Comparison of ENCODE assay signal across 17 cellular contexts in genomic region chr6:101399627-101399955, GRCh38. TPM values are rescaled to one million over a fixed set of nuclear protein-coding genes. Genes with fewer than 3 reads are reported as not detected.
A peak's percentile ranks its signal among the peaks of the same experiment; 100 is the strongest.
DNase-seq lines count a peak whose midpoint lies in the region; ATAC-seq and TF ChIP-seq lines count a peak whose summit lies in the region.
"Had no signal": no experiment of that assay in that cellular context is flagged by ENCODE, and none has a peak within 500 bp of the region (broad histone marks: within the 10 kb centered on the region; RNA-seq: fewer than 3 reads in every experiment).

No MANE protein-coding gene starts in this region.

- peak overlapping the region; percentile 30 to 34 for H3K4me3 ChIP-seq in right atrium auricular region
- no peak overlapping the region for H3K4me3 ChIP-seq in heart left ventricle
- peak overlapping the region in 58 of 59 donors; percentile 17 to 76 (median 56) for H3K4me3 ChIP-seq in dorsolateral prefrontal cortex
- H3K4me3 ChIP-seq: PC-9, psoas muscle, tibial nerve had no signal

- peaks cover 62% of the 10 kb centered on the region for H3K27me3 Mint-ChIP-seq in stimulated activated memory B cell treated with anti-CD40 and anti-IgM and Interleukin-4, amounts not matched to agents 10 μg/mL and 1 μg/mL and 100 μg/mL, for 72 hours

- no peaks in the 10 kb centered on the region for H3K36me3 Mint-ChIP-seq in stimulated activated memory B cell treated with anti-CD40 and anti-IgM and Interleukin-4, amounts not matched to agents 10 μg/mL and 1 μg/mL and 100 μg/mL, for 72 hours
- H3K36me3 Mint-ChIP-seq: stimulated activated effector memory CD8-positive, alpha-beta T cell treated with anti-CD3 and anti-CD28 coated beads, Interleukin-12 subunit alpha, Interleukin-12 subunit beta, amount 100 ng/mL, for 72 hours had no signal

- H3K9me3 Mint-ChIP-seq in stimulated activated memory B cell treated with anti-CD40 and anti-IgM and Interleukin-4, amounts not matched to agents 10 μg/mL and 1 μg/mL and 100 μg/mL, for 72 hours, result peaks cover 7% of the 10 kb centered on the region

- CTCF ChIA-PET in GM10248 (lab: Yijun Ruan, JAX), result no interaction called here

- intact Hi-C loops in heart left ventricle (cut with DNase I), result loop anchor here in 1 of 10 donors (10.0 kb wide), 1 partner anchor 345 kb away; no protein-coding TSS in a partner anchor
- intact Hi-C loops in dorsolateral prefrontal cortex (cut with DNase I), result no loop called here

- TF ChIP-seq CTCF in right atrium auricular region (IDR thresholded peaks at IDR 0.05) (no peak), heart left ventricle (IDR thresholded peaks at IDR 0.05) (no peak), dorsolateral prefrontal cortex (IDR thresholded peaks at IDR 0.05 in 54 of 56, conservative IDR thresholded peaks at IDR 0.05 in 2 of 56; ENCODE audit: low read depth in 1 of 56, partially characterized antibody in 56 of 56) (no peak), GM10248 (IDR thresholded peaks at IDR 0.05; ENCODE audit: control extremely low read depth, extremely low read depth, low read depth, missing control alignments) (no peak)

- peaks cover 0 to 4% of the 10 kb centered on the region in 2 donors for H3K27me3 ChIP-seq in right atrium auricular region
- peaks cover 0 to 75% (median 32%) of the 10 kb centered on the region in 9 donors for H3K27me3 ChIP-seq in heart left ventricle
- H3K27me3 ChIP-seq in dorsolateral prefrontal cortex, result peaks cover 0 to 80% (median 35%) of the 10 kb centered on the region in 45 donors

- H3K9me3 ChIP-seq in right atrium auricular region (no peaks in the 10 kb centered on the region), heart left ventricle (no peaks in the 10 kb centered on the region)
- H3K9me3 ChIP-seq: psoas muscle, tibial nerve had no signal

- DNase-seq in right atrium auricular region (ENCODE audit: low spot score), result no peak
- DNase-seq in heart left ventricle, result no peak
- peak in 2 of 10 donors; percentile 40 to 44 for DNase-seq in dorsolateral prefrontal cortex
- DNase-seq in left kidney (ENCODE audit: low read depth, low spot score), result peak; percentile 25
- DNase-seq in GM10248 (ENCODE audit: extremely low spot score), result no peak
- no peak for DNase-seq in activated T-cell treated with anti-CD3 and anti-CD28 coated beads for 4 hours
- DNase-seq: NCI-H1436 treated with DMSO at 0.1 percent for 48 hours, PC-9, psoas muscle, T-helper 2 cell had no signal

- H3K4me1 Mint-ChIP-seq in stimulated activated memory B cell treated with anti-CD40 and anti-IgM and Interleukin-4, amounts not matched to agents 10 μg/mL and 1 μg/mL and 100 μg/mL, for 72 hours, result no peaks in the 10 kb centered on the region
- H3K4me1 Mint-ChIP-seq: activated T-helper 17 cell treated with anti-CD3 and anti-CD28 coated beads, Interleukin-2, amount 50 U/mL, for 72 hours; central memory CD8-positive, alpha-beta T cell; stimulated activated effector memory CD8-positive, alpha-beta T cell treated with anti-CD3 and anti-CD28 coated beads, Interleukin-12 subunit alpha, Interleukin-12 subunit beta, amount 100 ng/mL, for 72 hours had no signal

- H3K27ac Mint-ChIP-seq in stimulated activated memory B cell treated with anti-CD40 and anti-IgM and Interleukin-4, amounts not matched to agents 10 μg/mL and 1 μg/mL and 100 μg/mL, for 72 hours, result no peak overlapping the region
- H3K27ac Mint-ChIP-seq: activated T-helper 17 cell treated with anti-CD3 and anti-CD28 coated beads, Interleukin-2, amount 50 U/mL, for 72 hours; stimulated activated effector memory CD8-positive, alpha-beta T cell treated with anti-CD3 and anti-CD28 coated beads, Interleukin-12 subunit alpha, Interleukin-12 subunit beta, amount 100 ng/mL, for 72 hours had no signal

- H3K4me1 ChIP-seq in right atrium auricular region (peaks cover 0 to 7% of the 10 kb centered on the region in 2 donors), heart left ventricle (peaks cover 0 to 5% (median 0%) of the 10 kb centered on the region in 12 donors)
- H3K4me1 ChIP-seq: psoas muscle had no signal

- H3K27ac ChIP-seq in right atrium auricular region (no peak overlapping the region), heart left ventricle (no peak overlapping the region), dorsolateral prefrontal cortex (peak overlapping the region in 56 of 59 donors; percentile 32 to 90 (median 77)), temporal lobe (ENCODE audit: low read depth, low read length) (peak overlapping the region; percentile 76)
- H3K27ac ChIP-seq: C4-2B, PC-9, psoas muscle, tibial nerve had no signal

- no peak for ATAC-seq in heart left ventricle
- ATAC-seq in stimulated activated memory B cell treated with anti-CD40 and anti-IgM and Interleukin-4, amounts not matched to agents 10 μg/mL and 1 μg/mL and 100 μg/mL, for 72 hours, result no peak
- ATAC-seq: activated T-helper 17 cell treated with anti-CD3 and anti-CD28 coated beads, Interleukin-2, amount 50 U/mL, for 72 hours; psoas muscle; stimulated activated effector memory CD8-positive, alpha-beta T cell treated with anti-CD3 and anti-CD28 coated beads, Interleukin-12 subunit alpha, Interleukin-12 subunit beta, amount 100 ng/mL, for 72 hours had no signal

- WGBS in heart left ventricle, 4 donors, result 2 to 25% (median 17%) methylated on average over 24 of the region's 24 CpGs

- no peak for TF ChIP-seq POLR2A in heart left ventricle (IDR thresholded peaks at IDR 0.05)

- H3K4me3 Mint-ChIP-seq in stimulated activated memory B cell treated with anti-CD40 and anti-IgM and Interleukin-4, amounts not matched to agents 10 μg/mL and 1 μg/mL and 100 μg/mL, for 72 hours, result no peak overlapping the region
- H3K4me3 Mint-ChIP-seq: activated T-helper 17 cell treated with anti-CD3 and anti-CD28 coated beads, Interleukin-2, amount 50 U/mL, for 72 hours; central memory CD8-positive, alpha-beta T cell; stimulated activated effector memory CD8-positive, alpha-beta T cell treated with anti-CD3 and anti-CD28 coated beads, Interleukin-12 subunit alpha, Interleukin-12 subunit beta, amount 100 ng/mL, for 72 hours had no signal

- POLR2A ChIA-PET in GM10248 (lab: Yijun Ruan, JAX), result no interaction called here

- H3K36me3 ChIP-seq in right atrium auricular region (no peaks in the 10 kb centered on the region), heart left ventricle (no peaks in the 10 kb centered on the region)

RNA-seq across cellular contexts. Expression of gene GRIK2, which starts 6.1 kb away (rescaled TPM):
- total RNA-seq in right atrium auricular region (10 to 100 TPM in 1 of 2 donors, 1 to 10 TPM in 1; 7.7 to 12.1 TPM), heart left ventricle (1 to 10 TPM; 1.2 to 7.0 (median 5.1) TPM), dorsolateral prefrontal cortex (100 to 1,000 TPM in 39 of 120 experiments, 10 to 100 TPM in 81; 35.4 to 146 (median 90.1) TPM), temporal lobe (78.2 TPM)
- polyA plus RNA-seq in heart left ventricle, result 1 to 10 TPM in 1 of 2 donors, under 1 TPM in 1; 0.33 to 3.4 TPM

Comparison
In these comparisons a context has a peak if more than half of its experiments do, and no peak if none do; other contexts are left out.
1. H3K4me3 ChIP-seq: peak in right atrium auricular region (2 of 2) and dorsolateral prefrontal cortex (58 of 59); none in heart left ventricle (0 of 12).
2. H3K27ac ChIP-seq: peak in dorsolateral prefrontal cortex (56 of 59) and temporal lobe (single experiment); none in right atrium auricular region (0 of 2) and heart left ventricle (0 of 12).